ENCODE assay signal across 8 cellular contexts in the genomic region with DNA sequence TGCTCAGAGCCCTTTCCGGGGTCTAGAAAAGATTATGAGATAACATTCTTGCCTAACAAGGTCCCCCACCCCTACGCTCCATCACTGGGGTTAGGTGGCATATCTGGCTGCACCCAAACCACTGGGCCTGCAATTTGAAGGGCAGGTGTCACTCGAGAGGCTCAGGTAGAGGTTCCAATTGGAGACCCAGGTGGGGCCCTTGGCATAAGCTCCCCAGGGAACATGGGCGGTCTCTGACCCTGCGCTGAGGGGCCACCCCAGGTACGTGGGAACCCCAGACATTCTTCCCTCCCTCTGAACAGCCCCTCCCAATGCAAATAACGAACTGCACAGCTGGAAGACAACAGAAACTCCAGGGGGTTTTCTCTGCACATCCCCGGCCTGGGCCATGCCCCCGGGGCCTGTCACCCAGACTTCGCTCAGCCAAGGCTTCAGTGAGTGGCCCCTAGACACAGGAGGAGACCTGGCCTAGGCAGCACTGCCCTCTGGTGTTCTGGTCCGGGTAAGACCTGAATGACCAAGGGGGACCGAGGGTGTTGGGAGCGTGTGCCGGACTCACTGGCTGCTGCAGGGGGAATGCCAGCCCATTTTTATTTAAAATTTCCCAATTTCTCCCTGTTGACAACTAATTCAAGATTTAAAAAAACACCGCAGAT. TPM values are rescaled to one million over a fixed set of nuclear protein-coding genes. Genes with fewer than 3 reads are reported as not detected.
DNase-seq lines count a peak whose midpoint lies in the region; ATAC-seq and TF ChIP-seq lines count a peak whose summit lies in the region.

No MANE protein-coding gene starts in this region.

- H3T11ph ChIP-seq in H9 (ENCODE audit: low read length) = no peak overlapping the region

- no peaks in the 10 kb centered on the region for H3K9me3 Mint-ChIP-seq in H9
- no peaks in the 10 kb centered on the region for H3K9me3 Mint-ChIP-seq in activated naive CD4-positive, alpha-beta T cell treated with anti-CD3 and anti-CD28 coated beads, Interleukin-2, amount 50 U/mL, for 72 hours

- H3K4ac ChIP-seq in H9 (ENCODE audit: low read depth, low read length) = no peak overlapping the region

- WGBS in H9 (ENCODE audit: extremely low coverage, insufficient read length, low lambda C conversion rate) = no CpG with 5 or more reads among the region's 15 CpGs

- H2BK20ac ChIP-seq in H9 (ENCODE audit: low read depth, low read length, poor library complexity, severe bottlenecking) = no peak overlapping the region

- H3K4me2 ChIP-seq in BLaER1 = peak overlapping the region; percentile 97
- H3K4me2 ChIP-seq in H9 (ENCODE audit: insufficient read depth, insufficient read length, low read length) = no peak overlapping the region

- no peak overlapping the region for H4K8ac ChIP-seq in H9 (replicated peaks; ENCODE audit: insufficient read length, low read depth, low read length)

- peak; percentile 37 to 60 for ATAC-seq in activated naive CD4-positive, alpha-beta T cell treated with anti-CD3 and anti-CD28 coated beads, Interleukin-2, amount 50 U/mL, for 72 hours

- H3K9me3 ChIP-seq in BLaER1 (no peaks in the 10 kb centered on the region), H9 (ENCODE audit: control insufficient read depth, low read depth, low read length) (no peaks in the 10 kb centered on the region)

- H3K9ac ChIP-seq in BLaER1 = peak overlapping the region; percentile 82
- H3K9ac ChIP-seq in H9 (ENCODE audit: extremely low read depth, insufficient read length, low read length) = no peak overlapping the region

- H3K4me3 ChIP-seq in BLaER1 (peak overlapping the region; percentile 65), retinal pigment epithelial cell (ENCODE audit: low read length) (no peak overlapping the region)

- H3K14ac ChIP-seq in H9 (ENCODE audit: insufficient read depth, low read length) = no peak overlapping the region

- H4K91ac ChIP-seq in H9 (ENCODE audit: insufficient read length, low read depth, low read length) = no peak overlapping the region

- no peak overlapping the region for H2BK120ac ChIP-seq in H9 (ENCODE audit: low read depth, low read length, poor library complexity, severe bottlenecking)

- intact Hi-C loops in cardiac septum (cut with DNase I) = no loop called here

- H2AK5ac ChIP-seq in H9 (ENCODE audit: insufficient read length, low read length) = no peak overlapping the region

- no peaks in the 10 kb centered on the region for H3K79me2 ChIP-seq in H9 (ENCODE audit: insufficient read depth, low read length)

- H3K23me2 ChIP-seq in H9 (ENCODE audit: insufficient read length, low read depth, low read length, poor library complexity, severe bottlenecking) = no peaks in the 10 kb centered on the region

- H3K27ac Mint-ChIP-seq in H9 = peak overlapping the region in 1 of 3 experiments; percentile 55; a peak in 1 of 7 replicates
- peak overlapping the region in 1 of 2 donors; percentile 51 for H3K27ac Mint-ChIP-seq in activated naive CD4-positive, alpha-beta T cell treated with anti-CD3 and anti-CD28 coated beads, Interleukin-2, amount 50 U/mL, for 72 hours

- DNase-seq in H9 (peak; percentile 77), OCI-M1 (lab: John Stamatoyannopoulos, UW) (peak; percentile 36), cardiac septum (ENCODE audit: low spot score) (peak; percentile 82), retinal pigment epithelial cell (ENCODE audit: low read depth) (no peak), NCI-H1048 (lab: John Stamatoyannopoulos, UW) (no peak), putamen (ENCODE audit: low spot score) (no peak)
- peak; percentile 35 to 46 for DNase-seq in activated naive CD4-positive, alpha-beta T cell treated with anti-CD3 and anti-CD28 coated beads, Interleukin-2, amount 50 U/mL, for 72 hours (ENCODE audit: low spot score in 2 of 2)

- H4K20me1 ChIP-seq in BLaER1 = peaks cover 9% of the 10 kb centered on the region; the same call in 1 of the 2 replicates
- no peaks in the 10 kb centered on the region for H4K20me1 ChIP-seq in H9 (ENCODE audit: control insufficient read depth, insufficient read depth, insufficient read length)

- H3K79me1 ChIP-seq in H9 (ENCODE audit: insufficient read depth, low read depth, low read length, poor library complexity, severe bottlenecking) = no peaks in the 10 kb centered on the region

- H3K56ac ChIP-seq in H9 (ENCODE audit: insufficient read length, low read depth, low read length) = no peak overlapping the region

- peaks cover 98% of the 10 kb centered on the region for H3K4me1 ChIP-seq in BLaER1
- no peaks in the 10 kb centered on the region for H3K4me1 ChIP-seq in H9 (ENCODE audit: insufficient read depth, low read length)

- no peak overlapping the region for H3K4me3 Mint-ChIP-seq in H9

- H3K27ac ChIP-seq in BLaER1 (peak overlapping the region; percentile 93), H9 (ENCODE audit: insufficient read length, low read depth, low read length) (no peak overlapping the region)

- peaks cover 6 to 13% of the 10 kb centered on the region in 2 experiments for H3K4me1 Mint-ChIP-seq in H9

- H2BK5ac ChIP-seq in H9 (ENCODE audit: insufficient read length, low read length) = no peak overlapping the region

- no peak overlapping the region for H2BK15ac ChIP-seq in H9 (ENCODE audit: low read depth, low read length)

- H3K23ac ChIP-seq in H9 (ENCODE audit: insufficient read length, low read depth, low read length) = no peak overlapping the region

- H2AFZ ChIP-seq in H9 (ENCODE audit: low read length) = no peak overlapping the region

- H3K36me3 ChIP-seq in BLaER1 = peaks cover 51% of the 10 kb centered on the region

- no peak overlapping the region for H4K5ac ChIP-seq in H9 (ENCODE audit: insufficient read length, low read depth, low read length)

- no peaks in the 10 kb centered on the region; the same call in 1 of the 2 replicates for H3K27me3 Mint-ChIP-seq in H9 (ENCODE audit: low read depth)

- peaks cover 17 to 59% (median 53%) of the 10 kb centered on the region in 3 experiments; a peak in 6 of 7 replicates for H3K36me3 Mint-ChIP-seq in H9 (ENCODE audit: insufficient read depth in 1 of 3, low read depth in 3 of 3)
- H3K36me3 Mint-ChIP-seq in activated naive CD4-positive, alpha-beta T cell treated with anti-CD3 and anti-CD28 coated beads, Interleukin-2, amount 50 U/mL, for 72 hours = no peaks in the 10 kb centered on the region

- H3K27me3 ChIP-seq in BLaER1 (no peaks in the 10 kb centered on the region), H9 (ENCODE audit: insufficient read depth, low read length) (no peaks in the 10 kb centered on the region)

- no peak overlapping the region for H3K18ac ChIP-seq in H9 (ENCODE audit: insufficient read length, low read depth, low read length)

- TF ChIP-seq CTCF in H9 (conservative IDR thresholded peaks at IDR 0.05) (peak; percentile 86), retinal pigment epithelial cell (conservative IDR thresholded peaks at IDR 0.05; ENCODE audit: low read depth, low read length) (peak; percentile 71)

- no peak overlapping the region for H2BK12ac ChIP-seq in H9 (ENCODE audit: insufficient read length, low read depth, low read length)

RNA-seq across cellular contexts. Expression of a gene that starts 47.5 kb away (rescaled TPM):
- total RNA-seq in H9 (2021) (145 and 148 TPM in 2 replicates), cardiac septum (569 TPM)
- 10 to 100 TPM; 26.6 to 63.4 TPM for total RNA-seq in activated naive CD4-positive, alpha-beta T cell treated with anti-CD3 and anti-CD28 coated beads, Interleukin-2, amount 50 U/mL, for 72 hours

Comparison
In these comparisons a context has a peak if more than half of its experiments do, and no peak if none do; other contexts are left out.
1. DNase-seq: peak in H9 (single experiment), OCI-M1 (single experiment), activated naive CD4-positive, alpha-beta T cell treated with anti-CD3 and anti-CD28 coated beads, Interleukin-2, amount 50 U/mL, for 72 hours (2 of 2) and cardiac septum (single experiment); none in retinal pigment epithelial cell (single experiment), NCI-H1048 (single experiment) and putamen (single experiment).